In the genomic region with DNA sequence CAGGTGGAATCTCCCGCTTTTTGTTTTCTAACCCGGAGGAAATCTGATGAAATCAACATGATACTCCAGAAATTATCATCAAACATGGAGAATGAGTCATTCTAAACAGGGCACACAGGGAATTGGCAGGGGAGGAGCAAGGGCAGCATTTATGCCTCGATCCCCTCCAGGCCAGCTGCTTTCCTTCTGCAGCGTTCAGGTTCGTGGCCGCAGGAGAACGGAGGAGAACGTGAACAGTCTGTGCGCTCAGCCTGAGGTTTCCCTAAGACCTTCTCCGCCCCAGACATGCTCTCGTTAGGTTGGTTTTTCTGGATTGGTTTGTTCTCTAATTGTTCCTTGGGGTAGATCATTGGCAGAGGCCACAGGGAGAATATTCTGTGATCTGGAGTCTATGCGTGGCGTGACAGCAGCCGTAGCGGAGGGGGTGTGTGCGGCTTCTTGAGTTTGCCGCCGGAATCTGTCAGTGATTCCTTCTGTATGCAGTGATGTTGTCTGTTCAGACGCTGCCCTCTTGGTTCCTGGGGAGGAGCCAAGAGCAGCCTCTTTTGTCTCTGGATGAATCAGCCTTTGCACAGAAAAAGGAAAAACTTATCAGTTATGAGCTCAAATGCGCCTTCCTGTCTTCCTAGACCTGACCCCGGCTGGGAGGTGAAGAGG, we compare ENCODE assay signal across 10 cellular contexts.
A peak's percentile ranks its signal among the peaks of the same experiment; 100 is the strongest.
DNase-seq lines count a peak whose midpoint lies in the region; ATAC-seq and TF ChIP-seq lines count a peak whose summit lies in the region.
"Had no signal": no experiment of that assay in that cellular context is flagged by ENCODE, and none has a peak within 500 bp of the region (broad histone marks: within the 10 kb centered on the region; RNA-seq: fewer than 3 reads in every experiment).

No MANE protein-coding gene starts in this region.

- TF ChIP-seq POLR2A in testis (IDR thresholded peaks at IDR 0.05) (no peak), transverse colon (IDR thresholded peaks at IDR 0.05) (no peak)

- H3K4me3 ChIP-seq in testis (no peak overlapping the region), transverse colon (no peak overlapping the region)
- H3K4me3 ChIP-seq: right lobe of liver had no signal

- intact Hi-C loops in testis (cut with DNase I; ENCODE audit: low total_unique reads): no loop called here
- intact Hi-C loops in transverse colon (cut with DNase I; ENCODE audit: low total_unique reads): no loop called here

- H3K36me3 ChIP-seq in testis (ENCODE audit: low read depth, missing control alignments) (no peaks in the 10 kb centered on the region), transverse colon (no peaks in the 10 kb centered on the region)
- H3K36me3 ChIP-seq: right lobe of liver had no signal

- in situ Hi-C loops in transverse colon (cut with MboI; ENCODE audit: low pct_ligation_motif_present in 1 of 4, low pct_unique_long_range_greater_than_20kb in 1 of 4, low sequenced_read_pairs in 3 of 4): no loop called here

- 68 to 82% methylated on average over 21 of the region's 21 CpGs for WGBS in testis, 2 donors
- 82% methylated on average over 21 of the region's 21 CpGs; no CpG with 5 or more reads in 1 of the 2 donors for WGBS in transverse colon (ENCODE audit: low coverage in 1 of 2), 2 donors

- H3K9me3 ChIP-seq in testis (no peaks in the 10 kb centered on the region), transverse colon (no peaks in the 10 kb centered on the region)
- H3K9me3 ChIP-seq: right lobe of liver had no signal

- no peak for TF ChIP-seq CTCF in testis (IDR thresholded peaks at IDR 0.05)
- TF ChIP-seq CTCF in transverse colon (IDR thresholded peaks at IDR 0.05): no peak

- peak; percentile 53 for DNase-seq in DMS 273 (lab: John Stamatoyannopoulos, UW; ENCODE audit: unreplicated experiment)
- no peak for DNase-seq in DMS 273 treated with DMSO at 0.1 percent for 48 hours (lab: John Stamatoyannopoulos, UW)
- peak; percentile 30 for DNase-seq in T1000 (lab: John Stamatoyannopoulos, UW)
- peak; percentile 75 for DNase-seq in fibroblast of the conjunctiva (ENCODE audit: low read depth)
- peak; percentile 53 for DNase-seq in testis
- DNase-seq in transverse colon: no peak
- DNase-seq in DMS153 (lab: John Stamatoyannopoulos, UW): no peak
- DNase-seq: activated CD4-positive, alpha-beta T cell treated with anti-CD3 and anti-CD28 coated beads, Interleukin-2, amount 50 U/mL, for 48 hours had no signal

- H3K27ac ChIP-seq in testis: no peak overlapping the region
- H3K27ac ChIP-seq in transverse colon: no peak overlapping the region
- H3K27ac ChIP-seq: right lobe of liver had no signal

- no peaks in the 10 kb centered on the region for H3K27me3 ChIP-seq in testis
- no peaks in the 10 kb centered on the region for H3K27me3 ChIP-seq in transverse colon
- H3K27me3 ChIP-seq: right lobe of liver had no signal

- ATAC-seq in HG03439 (IDR thresholded peaks at IDR 0.05; ENCODE audit: unreplicated experiment): no peak

- H3K4me1 ChIP-seq in testis (peaks cover 24% of the 10 kb centered on the region), transverse colon (peaks cover 7 to 24% (median 20%) of the 10 kb centered on the region in 4 donors)

- no peak for TF ChIP-seq EP300 in transverse colon (IDR thresholded peaks at IDR 0.05; ENCODE audit: low read depth)

Comparison
In these comparisons a context has a peak if more than half of its experiments do, and no peak if none do; other contexts are left out.
1. DNase-seq: peak in DMS 273 (single experiment), T1000 (single experiment), fibroblast of the conjunctiva (single experiment) and testis (single experiment); none in DMS 273 treated with DMSO at 0.1 percent for 48 hours (single experiment), transverse colon (single experiment) and DMS153 (single experiment).